ENCODE assay signal across 8 cellular contexts in the genomic region with DNA sequence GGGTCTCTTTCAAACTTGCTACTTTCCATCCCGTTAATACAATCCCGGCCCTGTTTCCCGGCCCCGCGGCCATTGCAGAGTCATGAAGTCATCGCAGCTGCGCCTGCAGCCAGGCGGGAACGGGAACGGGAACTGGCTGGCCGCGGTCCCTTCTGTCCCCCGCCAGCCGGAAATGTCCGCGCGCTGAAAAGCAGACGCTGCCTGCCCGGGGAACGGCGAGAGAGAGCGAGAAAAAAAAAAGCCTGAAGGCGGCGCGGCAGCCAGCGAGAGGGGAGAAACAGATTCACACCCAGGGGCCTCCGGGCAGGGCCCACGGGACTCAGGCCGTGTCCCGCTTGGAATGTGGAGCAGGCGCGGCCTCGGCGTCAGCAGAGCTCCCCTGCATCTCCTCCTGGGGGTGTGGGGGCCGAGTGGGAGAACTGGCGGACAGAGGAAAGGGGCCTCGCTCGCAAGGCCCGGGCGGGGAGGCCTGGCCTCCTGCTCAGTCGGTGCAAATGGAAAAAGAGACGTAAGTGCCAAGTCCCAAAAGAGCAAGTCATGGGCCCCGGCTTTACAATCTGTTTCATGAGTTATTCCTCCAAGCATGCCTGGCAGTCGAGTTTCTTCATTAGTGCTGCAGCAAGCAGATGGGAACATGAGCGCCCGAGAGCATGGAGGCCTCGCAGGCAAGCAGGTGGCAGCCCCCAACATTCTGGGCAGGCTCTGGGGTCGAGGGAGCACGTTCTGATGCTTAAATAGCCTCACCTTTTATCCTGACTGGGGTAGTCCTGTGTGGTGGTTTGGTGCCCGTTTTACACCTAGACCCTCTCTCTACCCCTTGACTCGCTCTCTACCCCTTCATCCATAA.
DNase-seq lines count a peak whose midpoint lies in the region; ATAC-seq and TF ChIP-seq lines count a peak whose summit lies in the region.

No MANE protein-coding gene starts in this region.

- H3K36me3 Mint-ChIP-seq in endodermal cell (ENCODE audit: low read depth): no peaks in the 10 kb centered on the region

- ATAC-seq in GM21576 (IDR thresholded peaks at IDR 0.05; ENCODE audit: unreplicated experiment) (no peak), HG02870 (IDR thresholded peaks at IDR 0.05; ENCODE audit: unreplicated experiment) (no peak)

- 58 to 67% methylated on average over 29 to 51 of the region's 51 CpGs for WGBS in endodermal cell (ENCODE audit: insufficient coverage in 1 of 2, insufficient read length in 1 of 2), 2 experiments
- 12 to 21% methylated on average over 34 to 48 of the region's 51 CpGs for WGBS in lower leg skin, 2 donors

- H3K4me1 ChIP-seq in PC-9 (replicated peaks; ENCODE audit: insufficient read depth): no peaks in the 10 kb centered on the region
- peaks cover 3% of the 10 kb centered on the region for H3K4me1 ChIP-seq in endodermal cell (ENCODE audit: control insufficient read depth, insufficient read depth, low read length)

- no peak overlapping the region for H3K9ac ChIP-seq in endodermal cell (ENCODE audit: extremely low read depth, low read length, poor library complexity, severe bottlenecking)

- no peaks in the 10 kb centered on the region for H3K9me3 ChIP-seq in PC-9 (ENCODE audit: insufficient read depth, low read depth)
- H3K9me3 ChIP-seq in endodermal cell (ENCODE audit: control insufficient read depth, low read length): no peaks in the 10 kb centered on the region

- CTCF ChIA-PET in PC-9 (lab: Charles Lee): no interaction called here

- H3K27ac ChIP-seq in PC-9 (no peak overlapping the region), endodermal cell (ENCODE audit: low read depth, low read length) (peak overlapping the region; percentile 34), substantia nigra (ENCODE audit: low read depth, low read length, poor library complexity, severe bottlenecking) (peak overlapping the region; percentile 96)

- H3K4me3 Mint-ChIP-seq in endodermal cell: peak overlapping the region; percentile 48

- peak overlapping the region; percentile 94 for H3K27ac Mint-ChIP-seq in endodermal cell

- H3K27me3 Mint-ChIP-seq in endodermal cell (ENCODE audit: insufficient read depth): peaks cover 29% of the 10 kb centered on the region

- H3K79me2 ChIP-seq in PC-9 (ENCODE audit: low read depth): no peaks in the 10 kb centered on the region

- POLR2A ChIA-PET in PC-9 (lab: Charles Lee; ENCODE audit: unreplicated experiment): no interaction called here

- peak overlapping the region; percentile 59 for H3K4me2 ChIP-seq in PC-9

- H3K9me2 ChIP-seq in PC-9 (ENCODE audit: insufficient read depth): no peaks in the 10 kb centered on the region

- H3K4me3 ChIP-seq in PC-9: peak overlapping the region; percentile 39; the same call in 1 of the 2 replicates
- H3K4me3 ChIP-seq in endodermal cell (ENCODE audit: low read length): no peak overlapping the region
- no peak overlapping the region for H3K4me3 ChIP-seq in lower leg skin (ENCODE audit: low read depth, poor library complexity, severe bottlenecking)

- TF ChIP-seq POLR2A in lower leg skin (IDR thresholded peaks at IDR 0.05): no peak

- BruUV-seq in PC-9 (replicated peaks; lab: Mats Ljungman, UMichigan): no TSS peak

- no peaks in the 10 kb centered on the region for H4K20me1 ChIP-seq in PC-9 (ENCODE audit: insufficient read depth)

- peaks cover 7% of the 10 kb centered on the region for H3K4me1 Mint-ChIP-seq in endodermal cell

- H3K27me3 ChIP-seq in PC-9 (ENCODE audit: insufficient read depth, low read depth) (no peaks in the 10 kb centered on the region), endodermal cell (ENCODE audit: control insufficient read depth, insufficient read depth, low read length, poor library complexity, severe bottlenecking) (no peaks in the 10 kb centered on the region)

- intact Hi-C loops in PC-9 (cut with micrococcal nuclease; ENCODE audit: unreplicated experiment): no loop called here
- intact Hi-C loops in lower leg skin (cut with DNase I; ENCODE audit: low total_unique reads): no loop called here

- peak; percentile 89 for DNase-seq in ELF-1 (ENCODE audit: low read depth, low spot score)
- DNase-seq in PC-9: peak in 1 of 2 experiments; percentile 31
- DNase-seq in endodermal cell: peak; percentile 90
- peak; percentile 56 to 94 for DNase-seq in lower leg skin (ENCODE audit: low spot score in 2 of 2)
- DNase-seq in substantia nigra (lab: John Stamatoyannopoulos, UW): peak; percentile 13 to 91 (median 76)
- no peak for DNase-seq in SW 1271 (lab: John Stamatoyannopoulos, UW)

- TF ChIP-seq CTCF in PC-9 (conservative IDR thresholded peaks at IDR 0.05) (no peak), endodermal cell (conservative IDR thresholded peaks at IDR 0.05) (peak; percentile 35), lower leg skin (IDR thresholded peaks at IDR 0.05) (no peak)

- peaks cover 12% of the 10 kb centered on the region for H3K9me3 Mint-ChIP-seq in endodermal cell

- no peaks in the 10 kb centered on the region for H3F3A ChIP-seq in PC-9 (ENCODE audit: insufficient read depth, low read depth)

- H3K36me3 ChIP-seq in PC-9 (ENCODE audit: low read depth) (no peaks in the 10 kb centered on the region), endodermal cell (ENCODE audit: control insufficient read depth, insufficient read depth, low read length) (no peaks in the 10 kb centered on the region)

- H2AFZ ChIP-seq in PC-9: peak overlapping the region; percentile 79

Comparison
In these comparisons a context has a peak if more than half of its experiments do, and no peak if none do; other contexts are left out.
1. DNase-seq: peak in ELF-1 (single experiment), endodermal cell (single experiment), lower leg skin (2 of 2) and substantia nigra (49 of 49); none in SW 1271 (0 of 2).